ENCODE assay signal across 28 cellular contexts in the genomic region with DNA sequence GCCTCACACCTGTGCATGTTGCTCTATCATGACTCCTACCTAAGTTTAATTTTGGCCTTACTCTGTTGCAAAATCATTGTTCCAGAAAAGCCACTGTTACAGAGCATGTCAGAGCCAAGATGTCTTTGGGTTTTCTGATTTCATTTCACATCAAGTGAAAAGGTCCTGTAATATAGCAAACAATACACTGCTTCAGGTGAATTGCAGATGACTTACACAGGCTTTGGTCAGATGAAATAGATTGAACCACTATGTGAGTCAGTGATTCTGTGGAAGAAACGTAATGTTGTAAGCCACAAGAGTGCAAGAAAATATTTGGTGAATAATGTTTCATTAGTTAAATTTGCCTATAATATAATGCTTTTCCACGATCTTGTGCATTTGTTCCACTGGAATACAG.
"Had no signal": no experiment of that assay in that cellular context is flagged by ENCODE, and none has a peak within 500 bp of the region (broad histone marks: within the 10 kb centered on the region; RNA-seq: fewer than 3 reads in every experiment).

No MANE protein-coding gene starts in this region.

- H3K36me3 ChIP-seq: neural progenitor cell, ovary, right lobe of liver, sigmoid colon, stomach, thoracic aorta, thyroid gland, tibial nerve, upper lobe of left lung, vagina had no signal

- H3K9me3 ChIP-seq: ovary, psoas muscle, right lobe of liver, sigmoid colon, stomach, thoracic aorta, thyroid gland, tibial nerve, upper lobe of left lung, vagina had no signal

- H3K4me3 ChIP-seq: neural progenitor cell, ovary, psoas muscle, right lobe of liver, sigmoid colon, stomach, thoracic aorta, thyroid gland, tibial nerve, upper lobe of left lung, vagina had no signal

- H3K4me1 ChIP-seq: neural progenitor cell, parathyroid adenoma, psoas muscle, right lobe of liver, thyroid gland had no signal

- H3K79me2 ChIP-seq: parathyroid adenoma had no signal

- H3K27me3 ChIP-seq: neural progenitor cell, ovary, right lobe of liver, sigmoid colon, stomach, thyroid gland, tibial nerve, upper lobe of left lung, vagina had no signal

- H2AFZ ChIP-seq: neural progenitor cell, parathyroid adenoma had no signal

- ATAC-seq: natural killer cell; psoas muscle; right cardiac atrium; right lobe of liver; stimulated activated naive B cell treated with anti-CD40 and anti-IgM and Interleukin-4, amounts not matched to agents 10 μg/mL and 1 μg/mL and 100 μg/mL, for 72 hours had no signal

- H3K4me2 ChIP-seq: neural progenitor cell had no signal

- H3K27ac ChIP-seq: neural progenitor cell, ovary, parathyroid adenoma, psoas muscle, right lobe of liver, sigmoid colon, stomach, thoracic aorta, thyroid gland, tibial nerve, upper lobe of left lung, vagina had no signal

- H3K4me1 Mint-ChIP-seq: neural progenitor cell; stimulated activated naive B cell treated with anti-CD40 and anti-IgM and Interleukin-4, amounts not matched to agents 10 μg/mL and 1 μg/mL and 100 μg/mL, for 72 hours had no signal

- DNase-seq: natural killer cell; occipital lobe; ovary; posterior cingulate gyrus; psoas muscle; right cardiac atrium; right lobe of liver; sigmoid colon; small intestine; stimulated activated CD4-positive, alpha-beta T cell treated with anti-CD3 and anti-CD28 coated beads, Interleukin-12 subunit alpha, Interleukin-12 subunit beta, amount 100 ng/mL, for 4 hours; stimulated activated CD4-positive, alpha-beta T cell treated with anti-CD3 and anti-CD28 coated beads, Interleukin-1b, Interleukin-23, amount 100 ng/mL, for 48 hours; stimulated activated CD4-positive, alpha-beta T cell treated with anti-CD3 and anti-CD28 coated beads, Interleukin-4, amount 100 ng/mL, for 1 hour; stimulated activated CD4-positive, alpha-beta T cell treated with anti-CD3 and anti-CD28 coated beads, Interleukin-4, amount 100 ng/mL, for 4 hours; stimulated activated CD8-positive, alpha-beta memory T cell treated with anti-CD3 and anti-CD28 coated beads, Interleukin-4, amount 100 ng/mL, for 48 hours; stimulated activated naive B cell treated with anti-CD40 and anti-IgM and Interleukin-4, amounts not matched to agents 10 μg/mL and 1 μg/mL and 100 μg/mL, for 72 hours; stimulated activated naive CD4-positive, alpha-beta T cell treated with Interleukin-2 at 50 U/mL for 16 hours; stomach; thyroid gland; trophoblast cell; upper lobe of left lung had no signal

- H3K9ac ChIP-seq: neural progenitor cell, parathyroid adenoma had no signal

- H3K4me3 Mint-ChIP-seq: natural killer cell; nephron; neural progenitor cell; stimulated activated naive B cell treated with anti-CD40 and anti-IgM and Interleukin-4, amounts not matched to agents 10 μg/mL and 1 μg/mL and 100 μg/mL, for 72 hours; stimulated activated naive CD8-positive, alpha-beta T cell treated with anti-CD3 and anti-CD28 coated beads, Interleukin-15, Interleukin-2, amounts not matched to agents 100 ng/mL and 50 ng/mL, for 24 hours had no signal

- H3K27ac Mint-ChIP-seq: natural killer cell; nephron; neural progenitor cell; progenitor cell of endocrine pancreas; stimulated activated naive B cell treated with anti-CD40 and anti-IgM and Interleukin-4, amounts not matched to agents 10 μg/mL and 1 μg/mL and 100 μg/mL, for 72 hours; stimulated activated naive CD8-positive, alpha-beta T cell treated with anti-CD3 and anti-CD28 coated beads, Interleukin-15, Interleukin-2, amounts not matched to agents 100 ng/mL and 50 ng/mL, for 24 hours had no signal

- H3K36me3 Mint-ChIP-seq: natural killer cell; neural progenitor cell; stimulated activated naive B cell treated with anti-CD40 and anti-IgM and Interleukin-4, amounts not matched to agents 10 μg/mL and 1 μg/mL and 100 μg/mL, for 72 hours had no signal

- H3K27me3 Mint-ChIP-seq: progenitor cell of endocrine pancreas; stimulated activated naive B cell treated with anti-CD40 and anti-IgM and Interleukin-4, amounts not matched to agents 10 μg/mL and 1 μg/mL and 100 μg/mL, for 72 hours; stimulated activated naive CD8-positive, alpha-beta T cell treated with anti-CD3 and anti-CD28 coated beads, Interleukin-15, Interleukin-2, amounts not matched to agents 100 ng/mL and 50 ng/mL, for 24 hours had no signal

- H3K9me3 Mint-ChIP-seq: natural killer cell; nephron; neural progenitor cell; stimulated activated naive B cell treated with anti-CD40 and anti-IgM and Interleukin-4, amounts not matched to agents 10 μg/mL and 1 μg/mL and 100 μg/mL, for 72 hours; stimulated activated naive CD8-positive, alpha-beta T cell treated with anti-CD3 and anti-CD28 coated beads, Interleukin-15, Interleukin-2, amounts not matched to agents 100 ng/mL and 50 ng/mL, for 24 hours had no signal
